ENCODE assay signal across 8 cellular contexts in the genomic region with DNA sequence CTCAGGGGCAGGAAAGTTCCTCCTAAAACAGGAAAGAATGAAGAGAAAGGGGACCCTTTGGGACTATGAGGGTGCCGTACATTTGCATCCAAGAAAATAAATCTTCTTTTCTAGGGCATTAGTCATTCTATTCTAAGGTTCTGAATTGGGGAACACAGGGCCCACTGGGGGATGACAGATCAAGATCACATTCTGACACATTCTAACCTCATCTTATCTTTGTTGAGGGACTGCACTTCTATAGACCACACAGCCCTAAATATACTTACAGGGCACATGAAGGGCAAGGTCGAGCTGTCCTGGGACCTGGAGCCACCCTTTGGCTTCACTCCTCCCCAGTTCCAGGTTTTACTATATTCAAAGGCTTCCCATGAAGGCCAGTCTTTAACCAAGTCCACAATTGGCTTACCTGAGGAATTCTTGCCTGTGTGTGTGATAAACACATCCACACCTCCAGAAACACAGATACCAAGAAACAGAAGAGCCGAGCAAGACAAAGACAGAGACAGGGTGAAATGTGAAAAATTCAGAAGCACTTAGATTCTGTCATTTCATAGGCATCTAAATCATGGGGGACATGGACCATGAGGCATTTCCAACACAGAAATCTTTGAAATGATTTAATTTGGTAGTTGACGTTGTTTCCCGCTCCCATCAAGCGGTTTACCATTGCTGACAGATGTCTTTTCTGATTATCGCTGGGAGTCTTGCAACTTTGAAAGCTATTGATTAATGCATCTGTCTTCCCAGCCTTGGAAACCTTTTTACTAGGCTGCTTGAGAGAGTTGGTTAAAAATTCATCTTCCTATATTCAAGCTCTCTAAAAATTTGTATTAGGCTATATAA.
"Had no signal": no experiment of that assay in that cellular context is flagged by ENCODE, and none has a peak within 500 bp of the region (broad histone marks: within the 10 kb centered on the region; RNA-seq: fewer than 3 reads in every experiment).

No MANE protein-coding gene starts in this region.

- H2AFZ ChIP-seq: GM23338 had no signal

- H3K4me2 ChIP-seq: GM23338 had no signal

- H3K4me3 ChIP-seq: GM23338 had no signal

- H3K27me3 Mint-ChIP-seq: IgD-negative memory B cell had no signal

- H3K27ac Mint-ChIP-seq: GM23338, H9, IgD-negative memory B cell had no signal

- FAIRE-seq: H1, H54, HTR-8/SVneo had no signal

- DNase-seq: H9, HCEC 1CT, KG1 had no signal

- H3K4me3 Mint-ChIP-seq: GM23338, H9, IgD-negative memory B cell had no signal

- H3K4me1 Mint-ChIP-seq: GM23338, IgD-negative memory B cell had no signal

- ATAC-seq: GM23338 had no signal

- H3K9me3 Mint-ChIP-seq: GM23338 had no signal
